ENCODE assay signal across 2 cellular contexts in the genomic region with DNA sequence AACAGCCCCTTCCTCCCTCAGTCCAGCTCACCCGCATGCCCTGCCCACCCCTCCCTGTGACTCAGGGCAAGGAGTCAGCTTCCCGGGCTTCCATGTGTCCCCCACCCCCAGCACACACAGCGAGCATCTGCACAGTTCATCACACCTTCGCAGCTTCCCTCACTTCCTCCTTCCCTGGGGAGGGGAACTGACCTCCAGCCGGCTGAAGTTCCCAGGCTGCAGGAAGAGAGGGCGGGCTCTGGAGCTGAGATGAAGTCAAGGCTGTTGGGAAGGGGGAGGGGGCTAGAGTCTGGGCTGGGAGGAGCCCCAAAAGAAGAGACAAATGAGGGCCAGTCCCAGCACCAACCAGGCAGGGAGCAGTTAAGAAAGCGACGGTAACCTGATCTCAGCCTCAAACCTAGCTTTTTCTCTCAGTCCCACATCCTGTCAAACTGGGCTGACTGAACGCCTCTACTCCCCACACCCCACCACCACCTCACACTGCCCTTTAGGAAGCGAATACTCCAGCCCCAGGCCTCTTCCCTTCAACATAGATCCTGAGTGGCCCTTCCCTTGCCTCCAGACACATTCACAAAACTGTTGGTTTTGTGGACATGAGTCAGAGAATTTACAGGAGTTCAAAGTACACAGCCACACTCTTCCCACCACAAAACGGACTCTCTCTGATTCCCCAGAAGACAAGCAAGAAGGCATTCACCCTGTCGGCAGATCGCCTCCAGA.
TF ChIP-seq lines count a peak whose summit lies in the region.

No MANE protein-coding gene starts in this region.

TF ChIP-seq in A549, 52 proteins besides CTCF, POLR2A, EP300 and RAD21 (continued from another document):
- TF ChIP-seq NFE2L2 (conservative IDR thresholded peaks at IDR 0.05; ENCODE audit: low read length) (no peak), JUN (IDR thresholded peaks at IDR 0.05) (peak in 1 of 2 experiments; percentile 35; a peak in 1 of 5 replicates), FOSL2 (IDR thresholded peaks at IDR 0.05) (0 out of 2 replicates have a peak, but pooled peaks have one; percentile 16), FOSL2 (CRISPR knock-in tag; IDR thresholded peaks at IDR 0.05) (peak; percentile 51), MYC (IDR thresholded peaks at IDR 0.05; ENCODE audit: borderline replicate concordance, low read length) (0 out of 2 replicates have a peak, but pooled peaks have one; percentile 17)
- TF ChIP-seq, protein P1, sequence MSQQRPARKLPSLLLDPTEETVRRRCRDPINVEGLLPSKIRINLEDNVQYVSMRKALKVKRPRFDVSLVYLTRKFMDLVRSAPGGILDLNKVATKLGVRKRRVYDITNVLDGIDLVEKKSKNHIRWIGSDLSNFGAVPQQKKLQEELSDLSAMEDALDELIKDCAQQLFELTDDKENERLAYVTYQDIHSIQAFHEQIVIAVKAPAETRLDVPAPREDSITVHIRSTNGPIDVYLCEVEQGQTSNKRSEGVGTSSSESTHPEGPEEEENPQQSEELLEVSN (IDR thresholded peaks at IDR 0.05; ENCODE audit: borderline replicate concordance, low read depth) = peak; percentile 64; the same call in 1 of the 2 replicates

TF ChIP-seq in HEK293, 187 proteins besides CTCF, POLR2A, EP300 and RAD21 (continued from another document and continues in another):
- TF ChIP-seq, protein P2, sequence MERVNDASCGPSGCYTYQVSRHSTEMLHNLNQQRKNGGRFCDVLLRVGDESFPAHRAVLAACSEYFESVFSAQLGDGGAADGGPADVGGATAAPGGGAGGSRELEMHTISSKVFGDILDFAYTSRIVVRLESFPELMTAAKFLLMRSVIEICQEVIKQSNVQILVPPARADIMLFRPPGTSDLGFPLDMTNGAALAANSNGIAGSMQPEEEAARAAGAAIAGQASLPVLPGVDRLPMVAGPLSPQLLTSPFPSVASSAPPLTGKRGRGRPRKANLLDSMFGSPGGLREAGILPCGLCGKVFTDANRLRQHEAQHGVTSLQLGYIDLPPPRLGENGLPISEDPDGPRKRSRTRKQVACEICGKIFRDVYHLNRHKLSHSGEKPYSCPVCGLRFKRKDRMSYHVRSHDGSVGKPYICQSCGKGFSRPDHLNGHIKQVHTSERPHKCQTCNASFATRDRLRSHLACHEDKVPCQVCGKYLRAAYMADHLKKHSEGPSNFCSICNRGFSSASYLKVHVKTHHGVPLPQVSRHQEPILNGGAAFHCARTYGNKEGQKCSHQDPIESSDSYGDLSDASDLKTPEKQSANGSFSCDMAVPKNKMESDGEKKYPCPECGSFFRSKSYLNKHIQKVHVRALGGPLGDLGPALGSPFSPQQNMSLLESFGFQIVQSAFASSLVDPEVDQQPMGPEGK (tag by site-specific recombination; IDR thresholded peaks at IDR 0.05) = peak; percentile 91
- no peak for TF ChIP-seq ZNF324 (tag by site-specific recombination; IDR thresholded peaks at IDR 0.05)
- TF ChIP-seq ZNF660 (tag by site-specific recombination; IDR thresholded peaks at IDR 0.05) = 0 out of 2 replicates have a peak, but pooled peaks have one; percentile 54
- TF ChIP-seq, protein P3, sequence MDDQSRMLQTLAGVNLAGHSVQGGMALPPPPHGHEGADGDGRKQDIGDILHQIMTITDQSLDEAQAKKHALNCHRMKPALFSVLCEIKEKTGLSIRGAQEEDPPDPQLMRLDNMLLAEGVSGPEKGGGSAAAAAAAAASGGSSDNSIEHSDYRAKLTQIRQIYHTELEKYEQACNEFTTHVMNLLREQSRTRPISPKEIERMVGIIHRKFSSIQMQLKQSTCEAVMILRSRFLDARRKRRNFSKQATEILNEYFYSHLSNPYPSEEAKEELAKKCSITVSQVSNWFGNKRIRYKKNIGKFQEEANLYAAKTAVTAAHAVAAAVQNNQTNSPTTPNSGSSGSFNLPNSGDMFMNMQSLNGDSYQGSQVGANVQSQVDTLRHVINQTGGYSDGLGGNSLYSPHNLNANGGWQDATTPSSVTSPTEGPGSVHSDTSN (CRISPR knock-in tag; IDR thresholded peaks at IDR 0.05) = no peak
- TF ChIP-seq REPIN1 (tag by site-specific recombination; IDR thresholded peaks at IDR 0.05; ENCODE audit: low read depth) = no peak
- no peak for TF ChIP-seq SCRT1 (tag by site-specific recombination; IDR thresholded peaks at IDR 0.05; ENCODE audit: borderline replicate concordance)
- TF ChIP-seq KLF10 (tag by site-specific recombination; IDR thresholded peaks at IDR 0.05) = no peak
- TF ChIP-seq ZNF707 (tag by site-specific recombination; IDR thresholded peaks at IDR 0.05) = no peak
- TF ChIP-seq ZNF76 (tag by site-specific recombination; IDR thresholded peaks at IDR 0.05; ENCODE audit: borderline replicate concordance, low read depth) = peak; percentile 72; the same call in 1 of the 2 replicates
- TF ChIP-seq, protein P4, sequence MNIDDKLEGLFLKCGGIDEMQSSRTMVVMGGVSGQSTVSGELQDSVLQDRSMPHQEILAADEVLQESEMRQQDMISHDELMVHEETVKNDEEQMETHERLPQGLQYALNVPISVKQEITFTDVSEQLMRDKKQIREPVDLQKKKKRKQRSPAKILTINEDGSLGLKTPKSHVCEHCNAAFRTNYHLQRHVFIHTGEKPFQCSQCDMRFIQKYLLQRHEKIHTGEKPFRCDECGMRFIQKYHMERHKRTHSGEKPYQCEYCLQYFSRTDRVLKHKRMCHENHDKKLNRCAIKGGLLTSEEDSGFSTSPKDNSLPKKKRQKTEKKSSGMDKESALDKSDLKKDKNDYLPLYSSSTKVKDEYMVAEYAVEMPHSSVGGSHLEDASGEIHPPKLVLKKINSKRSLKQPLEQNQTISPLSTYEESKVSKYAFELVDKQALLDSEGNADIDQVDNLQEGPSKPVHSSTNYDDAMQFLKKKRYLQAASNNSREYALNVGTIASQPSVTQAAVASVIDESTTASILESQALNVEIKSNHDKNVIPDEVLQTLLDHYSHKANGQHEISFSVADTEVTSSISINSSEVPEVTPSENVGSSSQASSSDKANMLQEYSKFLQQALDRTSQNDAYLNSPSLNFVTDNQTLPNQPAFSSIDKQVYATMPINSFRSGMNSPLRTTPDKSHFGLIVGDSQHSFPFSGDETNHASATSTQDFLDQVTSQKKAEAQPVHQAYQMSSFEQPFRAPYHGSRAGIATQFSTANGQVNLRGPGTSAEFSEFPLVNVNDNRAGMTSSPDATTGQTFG (tag by site-specific recombination; IDR thresholded peaks at IDR 0.05; ENCODE audit: borderline replicate concordance) = no peak
- TF ChIP-seq GLIS1 (tag by site-specific recombination; IDR thresholded peaks at IDR 0.05) = peak; percentile 95
- no peak for TF ChIP-seq ZNF140 (tag by site-specific recombination; IDR thresholded peaks at IDR 0.05)
- peak; percentile 96 for TF ChIP-seq IKZF3 (tag by site-specific recombination; IDR thresholded peaks at IDR 0.05)
- no peak for TF ChIP-seq ZNF843 (tag by site-specific recombination; IDR thresholded peaks at IDR 0.05)
- peak; percentile 62 for TF ChIP-seq KLF1 (tag by site-specific recombination; IDR thresholded peaks at IDR 0.05)
- no peak for TF ChIP-seq ZNF670 (tag by site-specific recombination; IDR thresholded peaks at IDR 0.05; ENCODE audit: low read depth)
- TF ChIP-seq ZNF133 (tag by site-specific recombination; IDR thresholded peaks at IDR 0.05) = no peak
- no peak for TF ChIP-seq ZNF792 (tag by site-specific recombination; IDR thresholded peaks at IDR 0.05)
- TF ChIP-seq ZBTB20 (tag by site-specific recombination; IDR thresholded peaks at IDR 0.05) = peak; percentile 78
- peak; percentile 78 for TF ChIP-seq ZNF366 (tag by site-specific recombination; conservative IDR thresholded peaks at IDR 0.05)
- TF ChIP-seq ZNF560 (tag by site-specific recombination; IDR thresholded peaks at IDR 0.05; ENCODE audit: borderline replicate concordance) = no peak
- TF ChIP-seq, protein P5, sequence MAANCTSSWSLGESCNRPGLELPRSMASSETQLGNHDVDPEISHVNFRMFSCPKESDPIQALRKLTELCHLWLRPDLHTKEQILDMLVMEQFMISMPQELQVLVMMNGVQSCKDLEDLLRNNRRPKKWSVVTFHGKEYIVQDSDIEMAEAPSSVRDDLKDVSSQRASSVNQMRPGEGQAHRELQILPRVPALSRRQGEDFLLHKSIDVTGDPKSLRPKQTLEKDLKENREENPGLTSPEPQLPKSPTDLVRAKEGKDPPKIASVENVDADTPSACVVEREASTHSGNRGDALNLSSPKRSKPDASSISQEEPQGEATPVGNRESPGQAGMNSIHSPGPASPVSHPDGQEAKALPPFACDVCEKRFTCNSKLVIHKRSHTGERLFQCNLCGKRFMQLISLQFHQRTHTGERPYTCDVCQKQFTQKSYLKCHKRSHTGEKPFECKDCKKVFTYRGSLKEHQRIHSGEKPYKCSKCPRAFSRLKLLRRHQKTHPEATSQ (tag by site-specific recombination; IDR thresholded peaks at IDR 0.05) = no peak
- peak; percentile 94 for TF ChIP-seq GLIS2 (tag by site-specific recombination; IDR thresholded peaks at IDR 0.05)
- no peak for TF ChIP-seq ZFP69B (tag by site-specific recombination; IDR thresholded peaks at IDR 0.05)
- no peak; the same call in 1 of the 2 replicates for TF ChIP-seq ZXDB (tag by site-specific recombination; IDR thresholded peaks at IDR 0.05)
- TF ChIP-seq, protein P6, sequence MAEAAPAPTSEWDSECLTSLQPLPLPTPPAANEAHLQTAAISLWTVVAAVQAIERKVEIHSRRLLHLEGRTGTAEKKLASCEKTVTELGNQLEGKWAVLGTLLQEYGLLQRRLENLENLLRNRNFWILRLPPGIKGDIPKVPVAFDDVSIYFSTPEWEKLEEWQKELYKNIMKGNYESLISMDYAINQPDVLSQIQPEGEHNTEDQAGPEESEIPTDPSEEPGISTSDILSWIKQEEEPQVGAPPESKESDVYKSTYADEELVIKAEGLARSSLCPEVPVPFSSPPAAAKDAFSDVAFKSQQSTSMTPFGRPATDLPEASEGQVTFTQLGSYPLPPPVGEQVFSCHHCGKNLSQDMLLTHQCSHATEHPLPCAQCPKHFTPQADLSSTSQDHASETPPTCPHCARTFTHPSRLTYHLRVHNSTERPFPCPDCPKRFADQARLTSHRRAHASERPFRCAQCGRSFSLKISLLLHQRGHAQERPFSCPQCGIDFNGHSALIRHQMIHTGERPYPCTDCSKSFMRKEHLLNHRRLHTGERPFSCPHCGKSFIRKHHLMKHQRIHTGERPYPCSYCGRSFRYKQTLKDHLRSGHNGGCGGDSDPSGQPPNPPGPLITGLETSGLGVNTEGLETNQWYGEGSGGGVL (tag by site-specific recombination; IDR thresholded peaks at IDR 0.05) = peak; percentile 99
- TF ChIP-seq HOXA7 (CRISPR knock-in tag; IDR thresholded peaks at IDR 0.05; ENCODE audit: borderline replicate concordance) = no peak
- TF ChIP-seq, protein P7, sequence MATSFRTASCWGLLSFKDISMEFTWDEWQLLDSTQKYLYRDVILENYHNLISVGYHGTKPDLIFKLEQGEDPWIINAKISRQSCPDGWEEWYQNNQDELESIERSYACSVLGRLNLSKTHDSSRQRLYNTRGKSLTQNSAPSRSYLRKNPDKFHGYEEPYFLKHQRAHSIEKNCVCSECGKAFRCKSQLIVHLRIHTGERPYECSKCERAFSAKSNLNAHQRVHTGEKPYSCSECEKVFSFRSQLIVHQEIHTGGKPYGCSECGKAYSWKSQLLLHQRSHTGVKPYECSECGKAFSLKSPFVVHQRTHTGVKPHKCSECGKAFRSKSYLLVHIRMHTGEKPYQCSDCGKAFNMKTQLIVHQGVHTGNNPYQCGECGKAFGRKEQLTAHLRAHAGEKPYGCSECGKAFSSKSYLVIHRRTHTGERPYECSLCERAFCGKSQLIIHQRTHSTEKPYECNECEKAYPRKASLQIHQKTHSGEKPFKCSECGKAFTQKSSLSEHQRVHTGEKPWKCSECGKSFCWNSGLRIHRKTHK (tag by site-specific recombination; IDR thresholded peaks at IDR 0.05) = no peak
- peak; percentile 15; the same call in 1 of the 2 replicates for TF ChIP-seq WT1 (tag by site-specific recombination; IDR thresholded peaks at IDR 0.05)
- TF ChIP-seq ZNF146 (tag by site-specific recombination; IDR thresholded peaks at IDR 0.05) = no peak
- peak; percentile 92 for TF ChIP-seq EGR2 (tag by site-specific recombination; IDR thresholded peaks at IDR 0.05; ENCODE audit: low read depth)
- peak; percentile 31; the same call in 1 of the 2 replicates for TF ChIP-seq ZNF335 (tag by site-specific recombination; conservative IDR thresholded peaks at IDR 0.05)
- 0 out of 2 replicates have a peak, but pooled peaks have one; percentile 11 for TF ChIP-seq ZNF394 (tag by site-specific recombination; IDR thresholded peaks at IDR 0.05; ENCODE audit: borderline replicate concordance)
- no peak for TF ChIP-seq ZNF175 (tag by site-specific recombination; IDR thresholded peaks at IDR 0.05)
- no peak for TF ChIP-seq ZNF555 (tag by site-specific recombination; conservative IDR thresholded peaks at IDR 0.05)
- no peak for TF ChIP-seq GFI1B (tag by site-specific recombination; IDR thresholded peaks at IDR 0.05)
- TF ChIP-seq TCF7L2 (IDR thresholded peaks at IDR 0.05; ENCODE audit: borderline replicate concordance, low read depth, low read length) = no peak
- TF ChIP-seq ZNF629 (tag by site-specific recombination; IDR thresholded peaks at IDR 0.05) = peak; percentile 65
- peak; percentile 90 for TF ChIP-seq ZFHX2 (tag by site-specific recombination; conservative IDR thresholded peaks at IDR 0.05)
- TF ChIP-seq, protein P8, sequence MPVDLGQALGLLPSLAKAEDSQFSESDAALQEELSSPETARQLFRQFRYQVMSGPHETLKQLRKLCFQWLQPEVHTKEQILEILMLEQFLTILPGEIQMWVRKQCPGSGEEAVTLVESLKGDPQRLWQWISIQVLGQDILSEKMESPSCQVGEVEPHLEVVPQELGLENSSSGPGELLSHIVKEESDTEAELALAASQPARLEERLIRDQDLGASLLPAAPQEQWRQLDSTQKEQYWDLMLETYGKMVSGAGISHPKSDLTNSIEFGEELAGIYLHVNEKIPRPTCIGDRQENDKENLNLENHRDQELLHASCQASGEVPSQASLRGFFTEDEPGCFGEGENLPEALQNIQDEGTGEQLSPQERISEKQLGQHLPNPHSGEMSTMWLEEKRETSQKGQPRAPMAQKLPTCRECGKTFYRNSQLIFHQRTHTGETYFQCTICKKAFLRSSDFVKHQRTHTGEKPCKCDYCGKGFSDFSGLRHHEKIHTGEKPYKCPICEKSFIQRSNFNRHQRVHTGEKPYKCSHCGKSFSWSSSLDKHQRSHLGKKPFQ (tag by site-specific recombination; IDR thresholded peaks at IDR 0.05) = no peak
- TF ChIP-seq KLF8 (tag by site-specific recombination; IDR thresholded peaks at IDR 0.05) = peak; percentile 28; the same call in 1 of the 2 replicates
- TF ChIP-seq, protein P9, sequence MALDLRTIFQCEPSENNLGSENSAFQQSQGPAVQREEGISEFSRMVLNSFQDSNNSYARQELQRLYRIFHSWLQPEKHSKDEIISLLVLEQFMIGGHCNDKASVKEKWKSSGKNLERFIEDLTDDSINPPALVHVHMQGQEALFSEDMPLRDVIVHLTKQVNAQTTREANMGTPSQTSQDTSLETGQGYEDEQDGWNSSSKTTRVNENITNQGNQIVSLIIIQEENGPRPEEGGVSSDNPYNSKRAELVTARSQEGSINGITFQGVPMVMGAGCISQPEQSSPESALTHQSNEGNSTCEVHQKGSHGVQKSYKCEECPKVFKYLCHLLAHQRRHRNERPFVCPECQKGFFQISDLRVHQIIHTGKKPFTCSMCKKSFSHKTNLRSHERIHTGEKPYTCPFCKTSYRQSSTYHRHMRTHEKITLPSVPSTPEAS (tag by site-specific recombination; IDR thresholded peaks at IDR 0.05) = peak; percentile 24; the same call in 1 of the 2 replicates
- no peak for TF ChIP-seq ZNF2 (tag by site-specific recombination; IDR thresholded peaks at IDR 0.05)
- no peak for TF ChIP-seq ZNF626 (tag by site-specific recombination; IDR thresholded peaks at IDR 0.05)
